1 cellular context compared by ENCODE assay signal in the genomic region with DNA sequence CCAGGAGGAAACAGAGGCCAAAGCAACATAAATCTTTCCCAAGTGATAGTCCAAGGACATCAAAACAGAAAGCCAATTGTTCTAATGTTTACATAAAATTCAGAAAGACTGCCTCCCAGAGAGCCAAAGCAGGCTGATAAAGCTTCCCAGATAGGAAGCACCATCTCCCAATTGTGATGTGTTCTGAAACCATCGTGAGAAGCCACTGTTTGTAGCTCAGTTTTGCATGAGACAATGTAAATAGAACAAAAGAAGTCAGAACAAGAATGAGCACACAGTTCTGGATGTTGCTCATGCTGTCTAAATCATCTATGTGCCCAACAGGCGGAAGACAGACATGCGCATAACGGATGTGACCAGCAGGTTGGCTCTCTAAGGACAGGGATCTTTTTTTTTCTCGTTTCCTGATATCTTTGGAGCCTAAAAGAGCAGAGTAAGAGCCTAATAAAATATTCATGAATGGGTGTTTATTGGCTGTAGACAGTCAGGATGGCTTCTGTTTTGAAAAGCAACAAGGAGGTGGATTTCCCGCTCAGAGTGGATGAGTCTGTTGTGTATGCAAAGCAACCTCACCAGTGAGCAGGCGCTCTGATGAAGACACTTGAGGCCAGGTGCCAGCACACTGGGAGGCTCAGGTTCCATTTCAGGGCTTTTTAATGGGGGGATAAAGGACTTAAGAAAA.
TF ChIP-seq lines count a peak whose summit lies in the region.

No MANE protein-coding gene starts in this region.

TF ChIP-seq in HepG2, 621 proteins besides CTCF, POLR2A, EP300 and RAD21 (continued from another document and continues in another):
- TF ChIP-seq SAFB2 (CRISPR knock-in tag; IDR thresholded peaks at IDR 0.05; ENCODE audit: borderline replicate concordance, low read depth), result no peak
- no peak for TF ChIP-seq ZNF264 (CRISPR knock-in tag; IDR thresholded peaks at IDR 0.05)
- TF ChIP-seq YEATS2 (CRISPR knock-in tag; IDR thresholded peaks at IDR 0.05; ENCODE audit: borderline replicate concordance), result no peak
- no peak for TF ChIP-seq TP53 (CRISPR knock-in tag; conservative IDR thresholded peaks at IDR 0.05)
- TF ChIP-seq CREB1 (IDR thresholded peaks at IDR 0.05), result no peak
- TF ChIP-seq CREB1 (CRISPR knock-in tag; IDR thresholded peaks at IDR 0.05), result peak; percentile 58; the same call in 1 of the 2 replicates
- TF ChIP-seq ZNF780A (CRISPR knock-in tag; IDR thresholded peaks at IDR 0.05), result no peak
- TF ChIP-seq TARDBP (CRISPR knock-in tag; IDR thresholded peaks at IDR 0.05), result no peak
- no peak for TF ChIP-seq RBM39 (IDR thresholded peaks at IDR 0.05; ENCODE audit: low read depth, low read length, poor library complexity, severe bottlenecking)
- TF ChIP-seq MLLT10 (CRISPR knock-in tag; IDR thresholded peaks at IDR 0.05), result no peak
- TF ChIP-seq ZNF598 (CRISPR knock-in tag; IDR thresholded peaks at IDR 0.05; ENCODE audit: borderline replicate concordance), result no peak
- no peak for TF ChIP-seq ZNF446 (CRISPR knock-in tag; IDR thresholded peaks at IDR 0.05)
- TF ChIP-seq SETDB1 (CRISPR knock-in tag; IDR thresholded peaks at IDR 0.05; ENCODE audit: borderline replicate concordance), result no peak
- no peak for TF ChIP-seq KDM1A (CRISPR knock-in tag; IDR thresholded peaks at IDR 0.05)
- no peak for TF ChIP-seq ZNF672 (CRISPR knock-in tag; IDR thresholded peaks at IDR 0.05)
- TF ChIP-seq TEAD2 (CRISPR knock-in tag; IDR thresholded peaks at IDR 0.05), result no peak
- no peak for TF ChIP-seq ZNF781 (CRISPR knock-in tag; IDR thresholded peaks at IDR 0.05; ENCODE audit: borderline replicate concordance, not compliant biosample characterization)
- TF ChIP-seq, protein P1, sequence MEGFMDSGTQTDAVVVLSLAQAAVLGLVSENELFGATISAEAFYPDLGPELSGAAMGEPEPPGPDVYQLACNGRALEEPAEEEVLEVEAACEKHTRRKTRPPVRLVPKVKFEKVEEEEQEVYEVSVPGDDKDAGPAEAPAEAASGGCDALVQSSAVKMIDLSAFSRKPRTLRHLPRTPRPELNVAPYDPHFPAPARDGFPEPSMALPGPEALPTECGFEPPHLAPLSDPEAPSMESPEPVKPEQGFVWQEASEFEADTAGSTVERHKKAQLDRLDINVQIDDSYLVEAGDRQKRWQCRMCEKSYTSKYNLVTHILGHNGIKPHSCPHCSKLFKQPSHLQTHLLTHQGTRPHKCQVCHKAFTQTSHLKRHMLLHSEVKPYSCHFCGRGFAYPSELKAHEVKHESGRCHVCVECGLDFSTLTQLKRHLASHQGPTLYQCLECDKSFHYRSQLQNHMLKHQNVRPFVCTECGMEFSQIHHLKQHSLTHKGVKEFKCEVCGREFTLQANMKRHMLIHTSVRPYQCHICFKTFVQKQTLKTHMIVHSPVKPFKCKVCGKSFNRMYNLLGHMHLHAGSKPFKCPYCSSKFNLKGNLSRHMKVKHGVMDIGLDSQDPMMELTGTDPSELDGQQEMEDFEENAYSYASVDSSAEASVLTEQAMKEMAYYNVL (CRISPR knock-in tag; IDR thresholded peaks at IDR 0.05; ENCODE audit: borderline replicate concordance), result no peak
- TF ChIP-seq, protein P2, sequence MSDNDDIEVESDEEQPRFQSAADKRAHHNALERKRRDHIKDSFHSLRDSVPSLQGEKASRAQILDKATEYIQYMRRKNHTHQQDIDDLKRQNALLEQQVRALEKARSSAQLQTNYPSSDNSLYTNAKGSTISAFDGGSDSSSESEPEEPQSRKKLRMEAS (IDR thresholded peaks at IDR 0.05), result peak; percentile 28; the same call in 1 of the 2 replicates
- TF ChIP-seq SAP130 (CRISPR knock-in tag; IDR thresholded peaks at IDR 0.05; ENCODE audit: low read depth), result 0 out of 2 replicates have a peak, but pooled peaks have one; percentile 14
- no peak for TF ChIP-seq FOXP1 (IDR thresholded peaks at IDR 0.05)
- TF ChIP-seq FOXP1 (CRISPR knock-in tag; IDR thresholded peaks at IDR 0.05), result peak; percentile 68
- TF ChIP-seq, protein P3, sequence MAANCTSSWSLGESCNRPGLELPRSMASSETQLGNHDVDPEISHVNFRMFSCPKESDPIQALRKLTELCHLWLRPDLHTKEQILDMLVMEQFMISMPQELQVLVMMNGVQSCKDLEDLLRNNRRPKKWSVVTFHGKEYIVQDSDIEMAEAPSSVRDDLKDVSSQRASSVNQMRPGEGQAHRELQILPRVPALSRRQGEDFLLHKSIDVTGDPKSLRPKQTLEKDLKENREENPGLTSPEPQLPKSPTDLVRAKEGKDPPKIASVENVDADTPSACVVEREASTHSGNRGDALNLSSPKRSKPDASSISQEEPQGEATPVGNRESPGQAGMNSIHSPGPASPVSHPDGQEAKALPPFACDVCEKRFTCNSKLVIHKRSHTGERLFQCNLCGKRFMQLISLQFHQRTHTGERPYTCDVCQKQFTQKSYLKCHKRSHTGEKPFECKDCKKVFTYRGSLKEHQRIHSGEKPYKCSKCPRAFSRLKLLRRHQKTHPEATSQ (CRISPR knock-in tag; IDR thresholded peaks at IDR 0.05; ENCODE audit: borderline replicate concordance), result no peak
- peak; percentile 50; the same call in 1 of the 2 replicates for TF ChIP-seq ERF (CRISPR knock-in tag; IDR thresholded peaks at IDR 0.05)
- TF ChIP-seq, protein P4, sequence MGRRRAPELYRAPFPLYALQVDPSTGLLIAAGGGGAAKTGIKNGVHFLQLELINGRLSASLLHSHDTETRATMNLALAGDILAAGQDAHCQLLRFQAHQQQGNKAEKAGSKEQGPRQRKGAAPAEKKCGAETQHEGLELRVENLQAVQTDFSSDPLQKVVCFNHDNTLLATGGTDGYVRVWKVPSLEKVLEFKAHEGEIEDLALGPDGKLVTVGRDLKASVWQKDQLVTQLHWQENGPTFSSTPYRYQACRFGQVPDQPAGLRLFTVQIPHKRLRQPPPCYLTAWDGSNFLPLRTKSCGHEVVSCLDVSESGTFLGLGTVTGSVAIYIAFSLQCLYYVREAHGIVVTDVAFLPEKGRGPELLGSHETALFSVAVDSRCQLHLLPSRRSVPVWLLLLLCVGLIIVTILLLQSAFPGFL (CRISPR knock-in tag; IDR thresholded peaks at IDR 0.05), result no peak
- no peak for TF ChIP-seq KDM6A (CRISPR knock-in tag; IDR thresholded peaks at IDR 0.05; ENCODE audit: low read depth)
- no peak for TF ChIP-seq FIP1L1 (IDR thresholded peaks at IDR 0.05; ENCODE audit: borderline replicate concordance, insufficient read depth, low read depth, low read length)
- peak; percentile 71; the same call in 1 of the 2 replicates for TF ChIP-seq MIER3 (CRISPR knock-in tag; IDR thresholded peaks at IDR 0.05; ENCODE audit: borderline replicate concordance)
- TF ChIP-seq EZH2 (conservative IDR thresholded peaks at IDR 0.05; ENCODE audit: low read depth, low read length), result no peak
- TF ChIP-seq BCL6 (CRISPR knock-in tag; IDR thresholded peaks at IDR 0.05), result peak; percentile 71
- no peak for TF ChIP-seq ZNF772 (CRISPR knock-in tag; IDR thresholded peaks at IDR 0.05)
- TF ChIP-seq CBFB (CRISPR knock-in tag; IDR thresholded peaks at IDR 0.05), result no peak
- TF ChIP-seq, protein P5, sequence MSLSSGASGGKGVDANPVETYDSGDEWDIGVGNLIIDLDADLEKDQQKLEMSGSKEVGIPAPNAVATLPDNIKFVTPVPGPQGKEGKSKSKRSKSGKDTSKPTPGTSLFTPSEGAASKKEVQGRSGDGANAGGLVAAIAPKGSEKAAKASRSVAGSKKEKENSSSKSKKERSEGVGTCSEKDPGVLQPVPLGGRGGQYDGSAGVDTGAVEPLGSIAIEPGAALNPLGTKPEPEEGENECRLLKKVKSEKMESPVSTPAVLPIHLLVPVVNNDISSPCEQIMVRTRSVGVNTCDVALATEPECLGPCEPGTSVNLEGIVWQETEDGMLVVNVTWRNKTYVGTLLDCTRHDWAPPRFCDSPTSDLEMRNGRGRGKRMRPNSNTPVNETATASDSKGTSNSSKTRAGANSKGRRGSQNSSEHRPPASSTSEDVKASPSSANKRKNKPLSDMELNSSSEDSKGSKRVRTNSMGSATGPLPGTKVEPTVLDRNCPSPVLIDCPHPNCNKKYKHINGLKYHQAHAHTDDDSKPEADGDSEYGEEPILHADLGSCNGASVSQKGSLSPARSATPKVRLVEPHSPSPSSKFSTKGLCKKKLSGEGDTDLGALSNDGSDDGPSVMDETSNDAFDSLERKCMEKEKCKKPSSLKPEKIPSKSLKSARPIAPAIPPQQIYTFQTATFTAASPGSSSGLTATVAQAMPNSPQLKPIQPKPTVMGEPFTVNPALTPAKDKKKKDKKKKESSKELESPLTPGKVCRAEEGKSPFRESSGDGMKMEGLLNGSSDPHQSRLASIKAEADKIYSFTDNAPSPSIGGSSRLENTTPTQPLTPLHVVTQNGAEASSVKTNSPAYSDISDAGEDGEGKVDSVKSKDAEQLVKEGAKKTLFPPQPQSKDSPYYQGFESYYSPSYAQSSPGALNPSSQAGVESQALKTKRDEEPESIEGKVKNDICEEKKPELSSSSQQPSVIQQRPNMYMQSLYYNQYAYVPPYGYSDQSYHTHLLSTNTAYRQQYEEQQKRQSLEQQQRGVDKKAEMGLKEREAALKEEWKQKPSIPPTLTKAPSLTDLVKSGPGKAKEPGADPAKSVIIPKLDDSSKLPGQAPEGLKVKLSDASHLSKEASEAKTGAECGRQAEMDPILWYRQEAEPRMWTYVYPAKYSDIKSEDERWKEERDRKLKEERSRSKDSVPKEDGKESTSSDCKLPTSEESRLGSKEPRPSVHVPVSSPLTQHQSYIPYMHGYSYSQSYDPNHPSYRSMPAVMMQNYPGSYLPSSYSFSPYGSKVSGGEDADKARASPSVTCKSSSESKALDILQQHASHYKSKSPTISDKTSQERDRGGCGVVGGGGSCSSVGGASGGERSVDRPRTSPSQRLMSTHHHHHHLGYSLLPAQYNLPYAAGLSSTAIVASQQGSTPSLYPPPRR (CRISPR knock-in tag; IDR thresholded peaks at IDR 0.05; ENCODE audit: borderline replicate concordance), result no peak; the same call in 1 of the 2 replicates
- no peak for TF ChIP-seq FOXM1 (CRISPR knock-in tag; IDR thresholded peaks at IDR 0.05)
- TF ChIP-seq, protein P6, sequence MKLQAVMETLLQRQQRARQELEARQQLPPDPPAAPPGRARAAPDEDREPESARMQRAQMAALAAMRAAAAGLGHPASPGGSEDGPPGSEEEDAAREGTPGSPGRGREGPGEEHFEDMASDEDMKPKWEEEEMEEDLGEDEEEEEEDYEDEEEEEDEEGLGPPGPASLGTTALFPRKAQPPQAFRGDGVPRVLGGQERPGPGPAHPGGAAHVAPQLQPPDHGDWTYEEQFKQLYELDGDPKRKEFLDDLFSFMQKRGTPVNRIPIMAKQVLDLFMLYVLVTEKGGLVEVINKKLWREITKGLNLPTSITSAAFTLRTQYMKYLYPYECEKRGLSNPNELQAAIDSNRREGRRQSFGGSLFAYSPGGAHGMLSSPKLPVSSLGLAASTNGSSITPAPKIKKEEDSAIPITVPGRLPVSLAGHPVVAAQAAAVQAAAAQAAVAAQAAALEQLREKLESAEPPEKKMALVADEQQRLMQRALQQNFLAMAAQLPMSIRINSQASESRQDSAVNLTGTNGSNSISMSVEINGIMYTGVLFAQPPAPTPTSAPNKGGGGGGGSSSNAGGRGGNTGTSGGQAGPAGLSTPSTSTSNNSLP (IDR thresholded peaks at IDR 0.05; ENCODE audit: low read depth, low read length), result no peak; the same call in 1 of the 2 replicates
- TF ChIP-seq, protein P7, sequence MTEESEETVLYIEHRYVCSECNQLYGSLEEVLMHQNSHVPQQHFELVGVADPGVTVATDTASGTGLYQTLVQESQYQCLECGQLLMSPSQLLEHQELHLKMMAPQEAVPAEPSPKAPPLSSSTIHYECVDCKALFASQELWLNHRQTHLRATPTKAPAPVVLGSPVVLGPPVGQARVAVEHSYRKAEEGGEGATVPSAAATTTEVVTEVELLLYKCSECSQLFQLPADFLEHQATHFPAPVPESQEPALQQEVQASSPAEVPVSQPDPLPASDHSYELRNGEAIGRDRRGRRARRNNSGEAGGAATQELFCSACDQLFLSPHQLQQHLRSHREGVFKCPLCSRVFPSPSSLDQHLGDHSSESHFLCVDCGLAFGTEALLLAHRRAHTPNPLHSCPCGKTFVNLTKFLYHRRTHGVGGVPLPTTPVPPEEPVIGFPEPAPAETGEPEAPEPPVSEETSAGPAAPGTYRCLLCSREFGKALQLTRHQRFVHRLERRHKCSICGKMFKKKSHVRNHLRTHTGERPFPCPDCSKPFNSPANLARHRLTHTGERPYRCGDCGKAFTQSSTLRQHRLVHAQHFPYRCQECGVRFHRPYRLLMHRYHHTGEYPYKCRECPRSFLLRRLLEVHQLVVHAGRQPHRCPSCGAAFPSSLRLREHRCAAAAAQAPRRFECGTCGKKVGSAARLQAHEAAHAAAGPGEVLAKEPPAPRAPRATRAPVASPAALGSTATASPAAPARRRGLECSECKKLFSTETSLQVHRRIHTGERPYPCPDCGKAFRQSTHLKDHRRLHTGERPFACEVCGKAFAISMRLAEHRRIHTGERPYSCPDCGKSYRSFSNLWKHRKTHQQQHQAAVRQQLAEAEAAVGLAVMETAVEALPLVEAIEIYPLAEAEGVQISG (CRISPR knock-in tag; IDR thresholded peaks at IDR 0.05), result no peak; the same call in 1 of the 2 replicates
- no peak for TF ChIP-seq AKAP8 (CRISPR knock-in tag; IDR thresholded peaks at IDR 0.05)
- TF ChIP-seq, protein P8, sequence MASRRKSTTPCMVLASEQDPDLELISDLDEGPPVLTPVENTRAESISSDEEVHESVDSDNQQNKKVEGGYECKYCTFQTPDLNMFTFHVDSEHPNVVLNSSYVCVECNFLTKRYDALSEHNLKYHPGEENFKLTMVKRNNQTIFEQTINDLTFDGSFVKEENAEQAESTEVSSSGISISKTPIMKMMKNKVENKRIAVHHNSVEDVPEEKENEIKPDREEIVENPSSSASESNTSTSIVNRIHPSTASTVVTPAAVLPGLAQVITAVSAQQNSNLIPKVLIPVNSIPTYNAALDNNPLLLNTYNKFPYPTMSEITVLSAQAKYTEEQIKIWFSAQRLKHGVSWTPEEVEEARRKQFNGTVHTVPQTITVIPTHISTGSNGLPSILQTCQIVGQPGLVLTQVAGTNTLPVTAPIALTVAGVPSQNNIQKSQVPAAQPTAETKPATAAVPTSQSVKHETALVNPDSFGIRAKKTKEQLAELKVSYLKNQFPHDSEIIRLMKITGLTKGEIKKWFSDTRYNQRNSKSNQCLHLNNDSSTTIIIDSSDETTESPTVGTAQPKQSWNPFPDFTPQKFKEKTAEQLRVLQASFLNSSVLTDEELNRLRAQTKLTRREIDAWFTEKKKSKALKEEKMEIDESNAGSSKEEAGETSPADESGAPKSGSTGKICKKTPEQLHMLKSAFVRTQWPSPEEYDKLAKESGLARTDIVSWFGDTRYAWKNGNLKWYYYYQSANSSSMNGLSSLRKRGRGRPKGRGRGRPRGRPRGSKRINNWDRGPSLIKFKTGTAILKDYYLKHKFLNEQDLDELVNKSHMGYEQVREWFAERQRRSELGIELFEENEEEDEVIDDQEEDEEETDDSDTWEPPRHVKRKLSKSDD (CRISPR knock-in tag; IDR thresholded peaks at IDR 0.05; ENCODE audit: low read depth), result no peak
